In the genomic region with DNA sequence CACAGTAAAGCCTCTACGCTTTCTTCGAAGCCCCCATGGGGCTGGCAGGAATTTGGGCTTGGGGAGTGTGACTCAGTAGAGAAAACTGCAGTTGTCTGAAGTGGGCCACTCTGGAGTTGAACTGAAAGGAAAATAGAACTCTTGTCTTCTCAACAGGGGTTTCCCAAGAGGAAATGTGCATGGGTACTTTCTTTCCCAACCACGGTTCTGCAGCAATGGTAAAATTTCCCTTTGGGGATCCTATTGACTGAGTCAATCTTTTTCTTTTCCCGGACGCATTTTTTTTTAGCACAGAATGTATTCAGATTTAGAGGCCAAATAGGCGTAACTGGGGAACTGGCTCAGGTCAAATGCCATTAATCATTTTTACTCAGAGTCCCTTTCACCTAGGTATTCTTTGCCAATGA, we compare ENCODE assay signal across 21 cellular contexts.
"Had no signal": no experiment of that assay in that cellular context is flagged by ENCODE, and none has a peak within 500 bp of the region (broad histone marks: within the 10 kb centered on the region; RNA-seq: fewer than 3 reads in every experiment).

No MANE protein-coding gene starts in this region.

- H3K9me3 ChIP-seq: body of pancreas, prostate gland had no signal

- H3K4me3 ChIP-seq: body of pancreas, prostate gland had no signal

- ATAC-seq: activated CD8-positive, alpha-beta T cell treated with anti-CD3 and anti-CD28 coated beads, Interleukin-2, amount 10 ng/mL, durations not matched to agents 7 days and 5 days; activated naive CD8-positive, alpha-beta T cell treated with anti-CD3 and anti-CD28 coated beads, Interleukin-2, amount 50 U/mL, for 24 hours; body of pancreas; left lobe of liver; sciatic nerve; T-cell had no signal

- H3K4me1 ChIP-seq: body of pancreas, prostate gland had no signal

- H3K27ac ChIP-seq: prostate gland had no signal

- H3K36me3 Mint-ChIP-seq: immature natural killer cell, T-cell had no signal

- H3K4me3 Mint-ChIP-seq: activated CD8-positive, alpha-beta T cell treated with anti-CD3 and anti-CD28 coated beads, Interleukin-2, amount 10 ng/mL, durations not matched to agents 7 days and 5 days; activated naive CD8-positive, alpha-beta T cell treated with anti-CD3 and anti-CD28 coated beads, Interleukin-2, amount 50 U/mL, for 24 hours; immature natural killer cell; nephron; T-cell had no signal

- DNase-seq: activated CD4-positive, alpha-beta T cell treated with anti-CD3 and anti-CD28 coated beads for 4 hours; activated CD8-positive, alpha-beta memory T cell treated with anti-CD3 and anti-CD28 coated beads, Interleukin-2, amount 50 U/mL, for 48 hours; activated CD8-positive, alpha-beta T cell treated with anti-CD3 and anti-CD28 coated beads, Interleukin-2, amount 10 ng/mL, durations not matched to agents 7 days and 5 days; activated naive CD4-positive, alpha-beta T cell treated with Interleukin-2 at 50 U/mL for 16 hours; activated naive CD8-positive, alpha-beta T cell treated with anti-CD3 and anti-CD28 coated beads, Interleukin-2, amount 50 U/mL, for 24 hours; body of pancreas; cerebellar nuclear complex; dermis blood vessel endothelial cell; erythroblast; glutamatergic neuron; immature natural killer cell; mammary epithelial cell; occipital lobe; stimulated activated CD4-positive, alpha-beta T cell treated with anti-CD3 and anti-CD28 coated beads, Interleukin-12 subunit alpha, Interleukin-12 subunit beta, amount 100 ng/mL, for 4 hours; stimulated activated naive CD4-positive, alpha-beta T cell treated with Interleukin-2 at 50 U/mL for 16 hours; T-cell; trophoblast cell had no signal

- H3K27me3 ChIP-seq: body of pancreas had no signal

- H3K4me1 Mint-ChIP-seq: activated naive CD8-positive, alpha-beta T cell treated with anti-CD3 and anti-CD28 coated beads, Interleukin-2, amount 50 U/mL, for 24 hours; immature natural killer cell; T-cell had no signal

- H3K36me3 ChIP-seq: prostate gland had no signal

- H3K27ac Mint-ChIP-seq: activated CD8-positive, alpha-beta T cell treated with anti-CD3 and anti-CD28 coated beads, Interleukin-2, amount 10 ng/mL, durations not matched to agents 7 days and 5 days; activated naive CD8-positive, alpha-beta T cell treated with anti-CD3 and anti-CD28 coated beads, Interleukin-2, amount 50 U/mL, for 24 hours; immature natural killer cell; T-cell had no signal
